Comparison of ENCODE assay signal across 15 cellular contexts in genomic region chr6:45703041-45703739, GRCh38.
DNase-seq lines count a peak whose midpoint lies in the region; ATAC-seq lines count a peak whose summit lies in the region.
"Had no signal": no experiment of that assay in that cellular context is flagged by ENCODE, and none has a peak within 500 bp of the region (broad histone marks: within the 10 kb centered on the region; RNA-seq: fewer than 3 reads in every experiment).

No MANE protein-coding gene starts in this region.

- H3K4me3 Mint-ChIP-seq in activated naive CD8-positive, alpha-beta T cell treated with anti-CD3 and anti-CD28 coated beads for 36 hours, result no peak overlapping the region
- H3K4me3 Mint-ChIP-seq: naive B cell had no signal

- H3K36me3 Mint-ChIP-seq in activated naive CD8-positive, alpha-beta T cell treated with anti-CD3 and anti-CD28 coated beads for 36 hours, result no peaks in the 10 kb centered on the region
- H3K36me3 Mint-ChIP-seq: naive B cell had no signal

- ATAC-seq in GM21526 (IDR thresholded peaks at IDR 0.05; ENCODE audit: low FRiP score, unreplicated experiment), result no peak
- ATAC-seq: esophagus mucosa had no signal

- no peaks in the 10 kb centered on the region for H3K27me3 Mint-ChIP-seq in activated naive CD8-positive, alpha-beta T cell treated with anti-CD3 and anti-CD28 coated beads for 36 hours
- H3K27me3 Mint-ChIP-seq: naive B cell had no signal

- DNase-seq in EH (ENCODE audit: low read depth) (peak; percentile 81), HS-5 (ENCODE audit: low read depth) (peak; percentile 69), iris pigment epithelial cell (ENCODE audit: low read depth) (peak; percentile 47), NCI-H1048 (lab: John Stamatoyannopoulos, UW) (no peak), iPS-NIHi11 (ENCODE audit: low spot score) (no peak), cerebellar cortex (ENCODE audit: low spot score) (no peak)
- no peak for DNase-seq in activated naive CD8-positive, alpha-beta T cell treated with anti-CD3 and anti-CD28 coated beads for 36 hours
- DNase-seq: activated CD8-positive, alpha-beta memory T cell treated with anti-CD3 and anti-CD28 coated beads, Interleukin-2, amount 50 U/mL, for 4 hours; amniotic stem cell; cortex of kidney; naive B cell; NCI-H1436 treated with DMSO at 0.1 percent for 48 hours; NCI-H446 had no signal

- no peaks in the 10 kb centered on the region for H3K9me3 Mint-ChIP-seq in activated naive CD8-positive, alpha-beta T cell treated with anti-CD3 and anti-CD28 coated beads for 36 hours
- H3K9me3 Mint-ChIP-seq: naive B cell had no signal

- H3K27ac Mint-ChIP-seq in activated naive CD8-positive, alpha-beta T cell treated with anti-CD3 and anti-CD28 coated beads for 36 hours, result peak overlapping the region; percentile 18
- H3K27ac Mint-ChIP-seq: naive B cell had no signal

- peaks cover 19% of the 10 kb centered on the region for H3K4me1 Mint-ChIP-seq in activated naive CD8-positive, alpha-beta T cell treated with anti-CD3 and anti-CD28 coated beads for 36 hours

Comparison
In these comparisons a context has a peak if more than half of its experiments do, and no peak if none do; other contexts are left out.
1. DNase-seq: peak in EH (single experiment), HS-5 (single experiment) and iris pigment epithelial cell (single experiment); none in activated naive CD8-positive, alpha-beta T cell treated with anti-CD3 and anti-CD28 coated beads for 36 hours (single experiment), NCI-H1048 (single experiment), iPS-NIHi11 (single experiment) and cerebellar cortex (single experiment).